ENCODE assay signal across 1 cellular context in genomic region chr16:81542609-81543570, GRCh38.
TF ChIP-seq lines count a peak whose summit lies in the region.

No MANE protein-coding gene starts in this region.

TF ChIP-seq in HepG2, 621 proteins besides CTCF, POLR2A, EP300 and RAD21 (continued from another document and continues in another):
- no peak for TF ChIP-seq ATF3 (CRISPR knock-in tag; IDR thresholded peaks at IDR 0.05)
- TF ChIP-seq ZNF75D (CRISPR knock-in tag; IDR thresholded peaks at IDR 0.05; ENCODE audit: borderline replicate concordance), result no peak
- no peak for TF ChIP-seq THAP7 (CRISPR knock-in tag; IDR thresholded peaks at IDR 0.05)
- 0 out of 2 replicates have a peak, but pooled peaks have one; percentile 77 for TF ChIP-seq ZBTB10 (CRISPR knock-in tag; IDR thresholded peaks at IDR 0.05; ENCODE audit: borderline replicate concordance)
- TF ChIP-seq ZBTB14 (CRISPR knock-in tag; IDR thresholded peaks at IDR 0.05), result no peak
- no peak for TF ChIP-seq FOXM1 (CRISPR knock-in tag; IDR thresholded peaks at IDR 0.05)
- TF ChIP-seq ZNF12 (CRISPR knock-in tag; IDR thresholded peaks at IDR 0.05), result 0 out of 2 replicates have a peak, but pooled peaks have one; percentile 18
- no peak for TF ChIP-seq SMYD3 (CRISPR knock-in tag; IDR thresholded peaks at IDR 0.05)
- no peak for TF ChIP-seq KMT2B (CRISPR knock-in tag; IDR thresholded peaks at IDR 0.05)
- TF ChIP-seq AFF4 (CRISPR knock-in tag; IDR thresholded peaks at IDR 0.05), result no peak
- TF ChIP-seq BRF2 (CRISPR knock-in tag; IDR thresholded peaks at IDR 0.05), result no peak
- TF ChIP-seq HNRNPK (IDR thresholded peaks at IDR 0.05; ENCODE audit: low read depth, low read length, poor library complexity, severe bottlenecking), result no peak
- 0 out of 2 replicates have a peak, but pooled peaks have one; percentile 15 for TF ChIP-seq KMT2A (CRISPR knock-in tag; IDR thresholded peaks at IDR 0.05)
- no peak; the same call in 1 of the 2 replicates for TF ChIP-seq GMEB1 (CRISPR knock-in tag; IDR thresholded peaks at IDR 0.05; ENCODE audit: borderline replicate concordance)
- TF ChIP-seq MIER2 (CRISPR knock-in tag; IDR thresholded peaks at IDR 0.05), result 0 out of 2 replicates have a peak, but pooled peaks have one; percentile 36
- no peak for TF ChIP-seq PAX8 (CRISPR knock-in tag; IDR thresholded peaks at IDR 0.05; ENCODE audit: borderline replicate concordance)
- TF ChIP-seq IKZF4 (CRISPR knock-in tag; IDR thresholded peaks at IDR 0.05; ENCODE audit: borderline replicate concordance, low read depth, not compliant biosample characterization), result no peak
- TF ChIP-seq ZNF124 (CRISPR knock-in tag; IDR thresholded peaks at IDR 0.05), result 0 out of 2 replicates have a peak, but pooled peaks have one; percentile 45
- TF ChIP-seq EZH2 (conservative IDR thresholded peaks at IDR 0.05; ENCODE audit: low read depth, low read length), result no peak
- no peak for TF ChIP-seq GMEB2 (CRISPR knock-in tag; IDR thresholded peaks at IDR 0.05; ENCODE audit: low read depth)
- TF ChIP-seq PHB2 (IDR thresholded peaks at IDR 0.05; ENCODE audit: partially characterized antibody), result no peak
- TF ChIP-seq GATAD1 (CRISPR knock-in tag; IDR thresholded peaks at IDR 0.05), result peak; percentile 57; the same call in 1 of the 2 replicates
- TF ChIP-seq ZHX1 (CRISPR knock-in tag; IDR thresholded peaks at IDR 0.05; ENCODE audit: low read depth), result no peak
- TF ChIP-seq U2AF1 (optimal IDR thresholded peaks at IDR 0.05; ENCODE audit: low read depth, low read length), result no peak
- no peak for TF ChIP-seq HIVEP1 (CRISPR knock-in tag; IDR thresholded peaks at IDR 0.05)
- TF ChIP-seq FOXO4 (CRISPR knock-in tag; conservative IDR thresholded peaks at IDR 0.05), result no peak
- TF ChIP-seq ZNF879 (CRISPR knock-in tag; IDR thresholded peaks at IDR 0.05), result no peak
- no peak for TF ChIP-seq ZNF484 (CRISPR knock-in tag; IDR thresholded peaks at IDR 0.05; ENCODE audit: borderline replicate concordance, low read depth)
- peak; percentile 18; the same call in 1 of the 2 replicates for TF ChIP-seq ZNF333 (CRISPR knock-in tag; IDR thresholded peaks at IDR 0.05; ENCODE audit: borderline replicate concordance)
- TF ChIP-seq ZBTB34 (CRISPR knock-in tag; IDR thresholded peaks at IDR 0.05), result 0 out of 2 replicates have a peak, but pooled peaks have one; percentile 63
- no peak; the same call in 1 of the 2 replicates for TF ChIP-seq ZNF224 (CRISPR knock-in tag; IDR thresholded peaks at IDR 0.05)
- TF ChIP-seq NFE2L1 (CRISPR knock-in tag; IDR thresholded peaks at IDR 0.05; ENCODE audit: borderline replicate concordance), result no peak
- no peak for TF ChIP-seq THYN1 (CRISPR knock-in tag; IDR thresholded peaks at IDR 0.05; ENCODE audit: borderline replicate concordance, low read depth)
- peak; percentile 37; the same call in 1 of the 2 replicates for TF ChIP-seq ZNF543 (CRISPR knock-in tag; IDR thresholded peaks at IDR 0.05)
- 0 out of 2 replicates have a peak, but pooled peaks have one; percentile 32 for TF ChIP-seq ZKSCAN1 (IDR thresholded peaks at IDR 0.05; ENCODE audit: low read length)
- TF ChIP-seq MZF1 (CRISPR knock-in tag; IDR thresholded peaks at IDR 0.05; ENCODE audit: borderline replicate concordance), result no peak
- peak; percentile 36; the same call in 1 of the 2 replicates for TF ChIP-seq BCL6 (CRISPR knock-in tag; IDR thresholded peaks at IDR 0.05)
